Comparison of ENCODE assay signal across 1 cellular context in the genomic region with DNA sequence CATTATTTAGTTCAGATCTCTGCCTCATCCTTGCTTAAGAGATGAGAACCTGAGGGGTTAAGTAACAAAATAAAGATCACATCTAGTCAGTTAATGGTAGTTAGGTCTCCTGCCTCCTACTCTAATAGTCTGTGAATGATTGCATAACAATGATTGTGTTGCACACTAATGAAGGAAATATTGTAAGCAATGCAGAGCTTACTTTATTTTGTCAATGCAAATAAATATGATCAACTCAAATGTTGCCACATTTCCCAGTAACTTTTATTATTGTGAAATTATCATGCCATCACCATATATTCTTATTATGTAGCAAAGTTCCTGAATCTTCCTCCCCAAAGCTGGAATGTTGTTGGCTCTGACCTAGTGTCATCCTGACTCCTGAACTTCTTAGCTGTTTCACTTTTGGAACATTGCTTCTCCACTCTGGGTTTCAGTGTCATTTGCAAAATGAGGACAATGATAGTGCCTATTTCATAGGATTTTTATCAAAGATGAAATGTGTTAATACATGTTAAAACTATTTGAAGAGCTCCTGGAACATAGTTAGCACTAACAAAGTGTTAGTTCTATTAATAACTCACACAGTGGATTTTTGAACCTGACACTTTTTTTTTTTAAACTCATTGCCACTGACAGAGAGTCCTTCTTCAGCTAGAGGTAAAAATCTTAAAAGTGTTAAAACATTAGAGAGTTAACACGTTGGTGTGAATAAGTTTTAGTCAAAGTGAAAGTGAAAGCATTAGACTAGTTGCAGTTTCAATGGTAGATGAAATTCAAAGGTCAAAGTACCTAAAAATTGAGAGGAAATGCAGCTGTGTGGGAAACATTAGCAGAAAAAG.
TF ChIP-seq lines count a peak whose summit lies in the region.

No MANE protein-coding gene starts in this region.

TF ChIP-seq in GM12878, 131 proteins besides CTCF, POLR2A, EP300 and RAD21 (continued from another document and continues in another):
- TF ChIP-seq, protein P1, sequence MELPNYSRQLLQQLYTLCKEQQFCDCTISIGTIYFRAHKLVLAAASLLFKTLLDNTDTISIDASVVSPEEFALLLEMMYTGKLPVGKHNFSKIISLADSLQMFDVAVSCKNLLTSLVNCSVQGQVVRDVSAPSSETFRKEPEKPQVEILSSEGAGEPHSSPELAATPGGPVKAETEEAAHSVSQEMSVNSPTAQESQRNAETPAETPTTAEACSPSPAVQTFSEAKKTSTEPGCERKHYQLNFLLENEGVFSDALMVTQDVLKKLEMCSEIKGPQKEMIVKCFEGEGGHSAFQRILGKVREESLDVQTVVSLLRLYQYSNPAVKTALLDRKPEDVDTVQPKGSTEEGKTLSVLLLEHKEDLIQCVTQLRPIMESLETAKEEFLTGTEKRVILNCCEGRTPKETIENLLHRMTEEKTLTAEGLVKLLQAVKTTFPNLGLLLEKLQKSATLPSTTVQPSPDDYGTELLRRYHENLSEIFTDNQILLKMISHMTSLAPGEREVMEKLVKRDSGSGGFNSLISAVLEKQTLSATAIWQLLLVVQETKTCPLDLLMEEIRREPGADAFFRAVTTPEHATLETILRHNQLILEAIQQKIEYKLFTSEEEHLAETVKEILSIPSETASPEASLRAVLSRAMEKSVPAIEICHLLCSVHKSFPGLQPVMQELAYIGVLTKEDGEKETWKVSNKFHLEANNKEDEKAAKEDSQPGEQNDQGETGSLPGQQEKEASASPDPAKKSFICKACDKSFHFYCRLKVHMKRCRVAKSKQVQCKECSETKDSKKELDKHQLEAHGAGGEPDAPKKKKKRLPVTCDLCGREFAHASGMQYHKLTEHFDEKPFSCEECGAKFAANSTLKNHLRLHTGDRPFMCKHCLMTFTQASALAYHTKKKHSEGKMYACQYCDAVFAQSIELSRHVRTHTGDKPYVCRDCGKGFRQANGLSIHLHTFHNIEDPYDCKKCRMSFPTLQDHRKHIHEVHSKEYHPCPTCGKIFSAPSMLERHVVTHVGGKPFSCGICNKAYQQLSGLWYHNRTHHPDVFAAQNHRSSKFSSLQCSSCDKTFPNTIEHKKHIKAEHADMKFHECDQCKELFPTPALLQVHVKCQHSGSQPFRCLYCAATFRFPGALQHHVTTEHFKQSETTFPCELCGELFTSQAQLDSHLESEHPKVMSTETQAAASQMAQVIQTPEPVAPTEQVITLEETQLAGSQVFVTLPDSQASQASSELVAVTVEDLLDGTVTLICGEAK (IDR thresholded peaks at IDR 0.05; ENCODE audit: borderline replicate concordance) = no peak; the same call in 1 of the 2 replicates
- peak; percentile 70; the same call in 1 of the 2 replicates for TF ChIP-seq BMI1 (IDR thresholded peaks at IDR 0.05; ENCODE audit: borderline replicate concordance)
- TF ChIP-seq, protein P2, sequence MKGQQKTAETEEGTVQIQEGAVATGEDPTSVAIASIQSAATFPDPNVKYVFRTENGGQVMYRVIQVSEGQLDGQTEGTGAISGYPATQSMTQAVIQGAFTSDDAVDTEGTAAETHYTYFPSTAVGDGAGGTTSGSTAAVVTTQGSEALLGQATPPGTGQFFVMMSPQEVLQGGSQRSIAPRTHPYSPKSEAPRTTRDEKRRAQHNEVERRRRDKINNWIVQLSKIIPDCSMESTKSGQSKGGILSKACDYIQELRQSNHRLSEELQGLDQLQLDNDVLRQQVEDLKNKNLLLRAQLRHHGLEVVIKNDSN (IDR thresholded peaks at IDR 0.05; ENCODE audit: borderline replicate concordance, extremely low read length, insufficient read depth, low read depth, low read length) = no peak
- TF ChIP-seq SMAD1 (IDR thresholded peaks at IDR 0.05; ENCODE audit: low read depth, partially characterized antibody) = no peak
- TF ChIP-seq SIN3A (IDR thresholded peaks at IDR 0.05; ENCODE audit: low read depth, low read length) = no peak
- no peak for TF ChIP-seq SUZ12 (IDR thresholded peaks at IDR 0.05; ENCODE audit: unreplicated experiment)
- no peak for TF ChIP-seq SREBF2 (IDR thresholded peaks at IDR 0.05; ENCODE audit: low read length)
- TF ChIP-seq, protein P3, sequence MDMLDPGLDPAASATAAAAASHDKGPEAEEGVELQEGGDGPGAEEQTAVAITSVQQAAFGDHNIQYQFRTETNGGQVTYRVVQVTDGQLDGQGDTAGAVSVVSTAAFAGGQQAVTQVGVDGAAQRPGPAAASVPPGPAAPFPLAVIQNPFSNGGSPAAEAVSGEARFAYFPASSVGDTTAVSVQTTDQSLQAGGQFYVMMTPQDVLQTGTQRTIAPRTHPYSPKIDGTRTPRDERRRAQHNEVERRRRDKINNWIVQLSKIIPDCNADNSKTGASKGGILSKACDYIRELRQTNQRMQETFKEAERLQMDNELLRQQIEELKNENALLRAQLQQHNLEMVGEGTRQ (IDR thresholded peaks at IDR 0.05; ENCODE audit: borderline replicate concordance, low read depth, low read length) = no peak
- TF ChIP-seq CREB1 (IDR thresholded peaks at IDR 0.05; ENCODE audit: low read depth) = no peak
- TF ChIP-seq, protein P4, sequence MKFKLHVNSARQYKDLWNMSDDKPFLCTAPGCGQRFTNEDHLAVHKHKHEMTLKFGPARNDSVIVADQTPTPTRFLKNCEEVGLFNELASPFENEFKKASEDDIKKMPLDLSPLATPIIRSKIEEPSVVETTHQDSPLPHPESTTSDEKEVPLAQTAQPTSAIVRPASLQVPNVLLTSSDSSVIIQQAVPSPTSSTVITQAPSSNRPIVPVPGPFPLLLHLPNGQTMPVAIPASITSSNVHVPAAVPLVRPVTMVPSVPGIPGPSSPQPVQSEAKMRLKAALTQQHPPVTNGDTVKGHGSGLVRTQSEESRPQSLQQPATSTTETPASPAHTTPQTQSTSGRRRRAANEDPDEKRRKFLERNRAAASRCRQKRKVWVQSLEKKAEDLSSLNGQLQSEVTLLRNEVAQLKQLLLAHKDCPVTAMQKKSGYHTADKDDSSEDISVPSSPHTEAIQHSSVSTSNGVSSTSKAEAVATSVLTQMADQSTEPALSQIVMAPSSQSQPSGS (IDR thresholded peaks at IDR 0.05; ENCODE audit: low read length) = no peak
- TF ChIP-seq RELA (IDR thresholded peaks at IDR 0.05; ENCODE audit: borderline replicate concordance, partially characterized antibody) = no peak
- TF ChIP-seq, protein P5, sequence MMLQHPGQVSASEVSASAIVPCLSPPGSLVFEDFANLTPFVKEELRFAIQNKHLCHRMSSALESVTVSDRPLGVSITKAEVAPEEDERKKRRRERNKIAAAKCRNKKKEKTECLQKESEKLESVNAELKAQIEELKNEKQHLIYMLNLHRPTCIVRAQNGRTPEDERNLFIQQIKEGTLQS (IDR thresholded peaks at IDR 0.05; ENCODE audit: borderline replicate concordance, extremely low read depth, low read depth, low read length) = no peak
- TF ChIP-seq ZNF384 (IDR thresholded peaks at IDR 0.05; ENCODE audit: borderline replicate concordance, low read depth, low read length) = peak; percentile 79
- peak; percentile 13; the same call in 1 of the 2 replicates for TF ChIP-seq RUNX3 (IDR thresholded peaks at IDR 0.05; ENCODE audit: low read length)
- TF ChIP-seq POU2F2 (IDR thresholded peaks at IDR 0.05; ENCODE audit: borderline replicate concordance, low read depth, low read length) = no peak
- TF ChIP-seq EZH2 (IDR thresholded peaks at IDR 0.05; ENCODE audit: borderline replicate concordance, control insufficient read depth, low read depth, low read length) = no peak
- TF ChIP-seq EGR1 (IDR thresholded peaks at IDR 0.05; ENCODE audit: borderline replicate concordance in 1 of 2, low read depth in 2 of 2, low read length in 2 of 2) = no peak
- no peak for TF ChIP-seq BHLHE40 (IDR thresholded peaks at IDR 0.05; ENCODE audit: borderline replicate concordance in 1 of 2, low read depth in 2 of 2, low read length in 1 of 2)
- TF ChIP-seq, protein P6, sequence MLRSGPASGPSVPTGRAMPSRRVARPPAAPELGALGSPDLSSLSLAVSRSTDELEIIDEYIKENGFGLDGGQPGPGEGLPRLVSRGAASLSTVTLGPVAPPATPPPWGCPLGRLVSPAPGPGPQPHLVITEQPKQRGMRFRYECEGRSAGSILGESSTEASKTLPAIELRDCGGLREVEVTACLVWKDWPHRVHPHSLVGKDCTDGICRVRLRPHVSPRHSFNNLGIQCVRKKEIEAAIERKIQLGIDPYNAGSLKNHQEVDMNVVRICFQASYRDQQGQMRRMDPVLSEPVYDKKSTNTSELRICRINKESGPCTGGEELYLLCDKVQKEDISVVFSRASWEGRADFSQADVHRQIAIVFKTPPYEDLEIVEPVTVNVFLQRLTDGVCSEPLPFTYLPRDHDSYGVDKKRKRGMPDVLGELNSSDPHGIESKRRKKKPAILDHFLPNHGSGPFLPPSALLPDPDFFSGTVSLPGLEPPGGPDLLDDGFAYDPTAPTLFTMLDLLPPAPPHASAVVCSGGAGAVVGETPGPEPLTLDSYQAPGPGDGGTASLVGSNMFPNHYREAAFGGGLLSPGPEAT (IDR thresholded peaks at IDR 0.05; ENCODE audit: low read depth) = peak; percentile 76; the same call in 1 of the 2 replicates
- TF ChIP-seq WRNIP1 (IDR thresholded peaks at IDR 0.05; ENCODE audit: borderline replicate concordance, low read depth, low read length) = no peak
- TF ChIP-seq, protein P7, sequence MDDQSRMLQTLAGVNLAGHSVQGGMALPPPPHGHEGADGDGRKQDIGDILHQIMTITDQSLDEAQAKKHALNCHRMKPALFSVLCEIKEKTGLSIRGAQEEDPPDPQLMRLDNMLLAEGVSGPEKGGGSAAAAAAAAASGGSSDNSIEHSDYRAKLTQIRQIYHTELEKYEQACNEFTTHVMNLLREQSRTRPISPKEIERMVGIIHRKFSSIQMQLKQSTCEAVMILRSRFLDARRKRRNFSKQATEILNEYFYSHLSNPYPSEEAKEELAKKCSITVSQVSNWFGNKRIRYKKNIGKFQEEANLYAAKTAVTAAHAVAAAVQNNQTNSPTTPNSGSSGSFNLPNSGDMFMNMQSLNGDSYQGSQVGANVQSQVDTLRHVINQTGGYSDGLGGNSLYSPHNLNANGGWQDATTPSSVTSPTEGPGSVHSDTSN (IDR thresholded peaks at IDR 0.05; ENCODE audit: insufficient replicate concordance, low read depth, low read length) = no peak
- TF ChIP-seq NRF1 (conservative IDR thresholded peaks at IDR 0.05; ENCODE audit: low read depth, low read length) = no peak
- TF ChIP-seq POLR2AphosphoS5 (IDR thresholded peaks at IDR 0.05; ENCODE audit: low read length) = no peak
- TF ChIP-seq CEBPZ (IDR thresholded peaks at IDR 0.05; ENCODE audit: low read depth, low read length) = no peak
- TF ChIP-seq, protein P8, sequence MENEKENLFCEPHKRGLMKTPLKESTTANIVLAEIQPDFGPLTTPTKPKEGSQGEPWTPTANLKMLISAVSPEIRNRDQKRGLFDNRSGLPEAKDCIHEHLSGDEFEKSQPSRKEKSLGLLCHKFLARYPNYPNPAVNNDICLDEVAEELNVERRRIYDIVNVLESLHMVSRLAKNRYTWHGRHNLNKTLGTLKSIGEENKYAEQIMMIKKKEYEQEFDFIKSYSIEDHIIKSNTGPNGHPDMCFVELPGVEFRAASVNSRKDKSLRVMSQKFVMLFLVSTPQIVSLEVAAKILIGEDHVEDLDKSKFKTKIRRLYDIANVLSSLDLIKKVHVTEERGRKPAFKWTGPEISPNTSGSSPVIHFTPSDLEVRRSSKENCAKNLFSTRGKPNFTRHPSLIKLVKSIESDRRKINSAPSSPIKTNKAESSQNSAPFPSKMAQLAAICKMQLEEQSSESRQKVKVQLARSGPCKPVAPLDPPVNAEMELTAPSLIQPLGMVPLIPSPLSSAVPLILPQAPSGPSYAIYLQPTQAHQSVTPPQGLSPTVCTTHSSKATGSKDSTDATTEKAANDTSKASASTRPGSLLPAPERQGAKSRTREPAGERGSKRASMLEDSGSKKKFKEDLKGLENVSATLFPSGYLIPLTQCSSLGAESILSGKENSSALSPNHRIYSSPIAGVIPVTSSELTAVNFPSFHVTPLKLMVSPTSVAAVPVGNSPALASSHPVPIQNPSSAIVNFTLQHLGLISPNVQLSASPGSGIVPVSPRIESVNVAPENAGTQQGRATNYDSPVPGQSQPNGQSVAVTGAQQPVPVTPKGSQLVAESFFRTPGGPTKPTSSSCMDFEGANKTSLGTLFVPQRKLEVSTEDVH (IDR thresholded peaks at IDR 0.05; ENCODE audit: low read depth, partially characterized antibody) = no peak
- TF ChIP-seq, protein P9, sequence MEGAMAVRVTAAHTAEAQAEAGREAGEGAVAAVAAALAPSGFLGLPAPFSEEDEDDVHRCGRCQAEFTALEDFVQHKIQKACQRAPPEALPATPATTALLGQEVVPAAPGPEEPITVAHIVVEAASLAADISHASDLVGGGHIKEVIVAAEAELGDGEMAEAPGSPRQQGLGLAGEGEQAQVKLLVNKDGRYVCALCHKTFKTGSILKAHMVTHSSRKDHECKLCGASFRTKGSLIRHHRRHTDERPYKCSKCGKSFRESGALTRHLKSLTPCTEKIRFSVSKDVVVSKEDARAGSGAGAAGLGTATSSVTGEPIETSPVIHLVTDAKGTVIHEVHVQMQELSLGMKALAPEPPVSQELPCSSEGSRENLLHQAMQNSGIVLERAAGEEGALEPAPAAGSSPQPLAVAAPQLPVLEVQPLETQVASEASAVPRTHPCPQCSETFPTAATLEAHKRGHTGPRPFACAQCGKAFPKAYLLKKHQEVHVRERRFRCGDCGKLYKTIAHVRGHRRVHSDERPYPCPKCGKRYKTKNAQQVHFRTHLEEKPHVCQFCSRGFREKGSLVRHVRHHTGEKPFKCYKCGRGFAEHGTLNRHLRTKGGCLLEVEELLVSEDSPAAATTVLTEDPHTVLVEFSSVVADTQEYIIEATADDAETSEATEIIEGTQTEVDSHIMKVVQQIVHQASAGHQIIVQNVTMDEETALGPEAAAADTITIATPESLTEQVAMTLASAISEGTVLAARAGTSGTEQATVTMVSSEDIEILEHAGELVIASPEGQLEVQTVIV (IDR thresholded peaks at IDR 0.05; ENCODE audit: borderline replicate concordance, partially characterized antibody) = no peak
